ENCODE assay signal across 25 cellular contexts in the genomic region with DNA sequence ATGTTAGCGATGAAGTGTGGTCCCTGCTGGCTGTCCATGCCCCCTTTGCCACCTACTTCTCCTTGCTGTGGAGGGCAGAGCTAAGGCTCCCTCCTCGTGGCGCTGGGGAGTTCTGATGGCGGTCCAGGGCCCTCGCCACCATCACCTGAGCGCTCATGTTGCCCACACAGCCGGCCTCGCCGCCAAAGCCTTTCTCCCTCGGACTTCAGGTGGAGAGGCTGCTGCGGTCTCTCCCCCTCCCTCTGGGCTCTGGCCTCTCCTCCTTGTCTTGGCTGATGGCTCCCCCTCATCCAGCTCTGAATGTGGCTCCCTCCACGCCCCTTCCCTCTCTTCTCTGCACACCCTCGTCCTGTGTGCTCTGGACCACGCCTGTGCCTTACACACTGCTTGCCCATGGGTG. TPM values are rescaled to one million over a fixed set of nuclear protein-coding genes. Genes with fewer than 3 reads are reported as not detected.
A peak's percentile ranks its signal among the peaks of the same experiment; 100 is the strongest.
DNase-seq lines count a peak whose midpoint lies in the region; ATAC-seq and TF ChIP-seq lines count a peak whose summit lies in the region.
"Had no signal": no experiment of that assay in that cellular context is flagged by ENCODE, and none has a peak within 500 bp of the region (broad histone marks: within the 10 kb centered on the region; RNA-seq: fewer than 3 reads in every experiment).

No MANE protein-coding gene starts in this region.

- no peak overlapping the region for H3K4me3 Mint-ChIP-seq in activated CD4-positive, alpha-beta memory T cell treated with anti-CD3 and anti-CD28 coated beads, Interleukin-2, amount 10 ng/mL, durations not matched to agents 7 days and 5 days
- H3K4me3 Mint-ChIP-seq in activated CD4-positive, alpha-beta memory T cell treated with anti-CD3 and anti-CD28 coated beads for 36 hours: no peak overlapping the region
- H3K4me3 Mint-ChIP-seq in CD8-positive, alpha-beta memory T cell: peak overlapping the region in 2 of 7 donors; percentile 22 to 52
- no peak overlapping the region for H3K4me3 Mint-ChIP-seq in endodermal cell
- H3K4me3 Mint-ChIP-seq: activated T-helper 1 cell treated with anti-CD3 and anti-CD28 coated beads, Interleukin-12 subunit alpha, Interleukin-12 subunit beta, Interleukin-2, Interleukin-4 antibody, amounts not matched to agents 30 ng/mL and 10 ng/mL and 1 ng/mL, durations not matched to agents 14 hours and 24 hours and 36 hours had no signal

- peaks cover 14% of the 10 kb centered on the region for H3K27me3 Mint-ChIP-seq in activated CD4-positive, alpha-beta memory T cell treated with anti-CD3 and anti-CD28 coated beads, Interleukin-2, amount 10 ng/mL, durations not matched to agents 7 days and 5 days
- H3K27me3 Mint-ChIP-seq in activated CD4-positive, alpha-beta memory T cell treated with anti-CD3 and anti-CD28 coated beads for 36 hours: no peaks in the 10 kb centered on the region
- no peaks in the 10 kb centered on the region for H3K27me3 Mint-ChIP-seq in CD8-positive, alpha-beta memory T cell
- H3K27me3 Mint-ChIP-seq in endodermal cell (ENCODE audit: insufficient read depth): peaks cover 3% of the 10 kb centered on the region

- no peaks in the 10 kb centered on the region for H3K9me3 ChIP-seq in CD8-positive, alpha-beta memory T cell (ENCODE audit: low read length)
- H3K9me3 ChIP-seq in endodermal cell (ENCODE audit: control insufficient read depth, low read length) (peaks cover 6% of the 10 kb centered on the region), psoas muscle (no peaks in the 10 kb centered on the region), OCI-LY7 (ENCODE audit: low read length) (peaks cover 8% of the 10 kb centered on the region; the same call in 1 of the 2 replicates)
- H3K9me3 ChIP-seq in effector memory CD4-positive, alpha-beta T cell (ENCODE audit: control insufficient read depth, low read length): no peaks in the 10 kb centered on the region
- H3K9me3 ChIP-seq: ascending aorta, SJCRH30 had no signal

- intact Hi-C loops in activated CD4-positive, alpha-beta memory T cell treated with anti-CD3 and anti-CD28 coated beads for 36 hours (cut with micrococcal nuclease): loop anchor here (10.0 kb wide), 2 partner anchors 57 to 153 kb away; no protein-coding TSS in a partner anchor
- intact Hi-C loops in psoas muscle (cut with DNase I) (no loop called here), OCI-LY7 (cut with micrococcal nuclease; ENCODE audit: unreplicated experiment) (no loop called here)

- H3K4me1 ChIP-seq in CD8-positive, alpha-beta memory T cell (ENCODE audit: insufficient read depth, low read length): peaks cover 26% of the 10 kb centered on the region
- H3K4me1 ChIP-seq in endodermal cell (ENCODE audit: control insufficient read depth, insufficient read depth, low read length) (no peaks in the 10 kb centered on the region), psoas muscle (no peaks in the 10 kb centered on the region), OCI-LY7 (ENCODE audit: insufficient read depth, low read length, poor library complexity, severe bottlenecking) (peaks cover 35% of the 10 kb centered on the region)
- H3K4me1 ChIP-seq in effector memory CD4-positive, alpha-beta T cell (ENCODE audit: control insufficient read depth, insufficient read depth, low read length, poor library complexity, severe bottlenecking): peaks cover 5% of the 10 kb centered on the region
- H3K4me1 ChIP-seq: SJCRH30 had no signal

- no TSS peak for BruUV-seq in OCI-LY7 (replicated peaks; lab: Mats Ljungman, UMichigan)

- no peaks in the 10 kb centered on the region for H3K36me3 Mint-ChIP-seq in activated CD4-positive, alpha-beta memory T cell treated with anti-CD3 and anti-CD28 coated beads, Interleukin-2, amount 10 ng/mL, durations not matched to agents 7 days and 5 days (ENCODE audit: low read depth)
- H3K36me3 Mint-ChIP-seq in activated CD4-positive, alpha-beta memory T cell treated with anti-CD3 and anti-CD28 coated beads for 36 hours: no peaks in the 10 kb centered on the region
- H3K36me3 Mint-ChIP-seq in CD8-positive, alpha-beta memory T cell: no peaks in the 10 kb centered on the region
- no peaks in the 10 kb centered on the region for H3K36me3 Mint-ChIP-seq in endodermal cell (ENCODE audit: low read depth)

- H3K4me2 ChIP-seq in OCI-LY7 (ENCODE audit: low read length): no peak overlapping the region
- H3K4me2 ChIP-seq: A549, KMS-11 had no signal

- no peaks in the 10 kb centered on the region for H3K36me3 ChIP-seq in CD8-positive, alpha-beta memory T cell (ENCODE audit: insufficient read depth, low read length)
- no peaks in the 10 kb centered on the region for H3K36me3 ChIP-seq in endodermal cell (ENCODE audit: control insufficient read depth, insufficient read depth, low read length)
- H3K36me3 ChIP-seq in psoas muscle (ENCODE audit: insufficient read depth in 1 of 2, low read depth in 1 of 2): no peaks in the 10 kb centered on the region
- H3K36me3 ChIP-seq in OCI-LY7 (ENCODE audit: insufficient read depth, low read length): no peaks in the 10 kb centered on the region
- H3K36me3 ChIP-seq in effector memory CD4-positive, alpha-beta T cell (ENCODE audit: control insufficient read depth, insufficient read depth, low read length): no peaks in the 10 kb centered on the region
- H3K36me3 ChIP-seq: ascending aorta, SJCRH30 had no signal

- H3K79me2 ChIP-seq in OCI-LY7 (ENCODE audit: insufficient read depth, low read depth, low read length): peaks cover 18% of the 10 kb centered on the region; the same call in 1 of the 2 replicates

- H3K27me3 ChIP-seq in CD8-positive, alpha-beta memory T cell (ENCODE audit: insufficient read depth, low read length, poor library complexity, severe bottlenecking): no peaks in the 10 kb centered on the region
- no peaks in the 10 kb centered on the region for H3K27me3 ChIP-seq in endodermal cell (ENCODE audit: control insufficient read depth, insufficient read depth, low read length, poor library complexity, severe bottlenecking)
- H3K27me3 ChIP-seq in psoas muscle (ENCODE audit: insufficient read depth in 3 of 3, low read length in 2 of 3): no peaks in the 10 kb centered on the region
- no peaks in the 10 kb centered on the region for H3K27me3 ChIP-seq in effector memory CD4-positive, alpha-beta T cell (replicated peaks; ENCODE audit: control insufficient read depth, insufficient read depth, low read length, poor library complexity, severe bottlenecking)
- H3K27me3 ChIP-seq: ascending aorta, SJCRH30 had no signal

- peaks cover 26% of the 10 kb centered on the region for H3K4me1 Mint-ChIP-seq in activated CD4-positive, alpha-beta memory T cell treated with anti-CD3 and anti-CD28 coated beads, Interleukin-2, amount 10 ng/mL, durations not matched to agents 7 days and 5 days
- H3K4me1 Mint-ChIP-seq in activated CD4-positive, alpha-beta memory T cell treated with anti-CD3 and anti-CD28 coated beads for 36 hours (ENCODE audit: low read depth): peaks cover 21% of the 10 kb centered on the region
- peaks cover 29 to 38% (median 34%) of the 10 kb centered on the region in 3 donors for H3K4me1 Mint-ChIP-seq in CD8-positive, alpha-beta memory T cell
- H3K4me1 Mint-ChIP-seq in endodermal cell: no peaks in the 10 kb centered on the region

- H4K20me1 ChIP-seq in OCI-LY7 (ENCODE audit: insufficient read depth, low read length): no peaks in the 10 kb centered on the region

- H3K9me2 ChIP-seq in OCI-LY7 (ENCODE audit: insufficient read depth, low read length): no peaks in the 10 kb centered on the region

- no peak overlapping the region for H3K27ac ChIP-seq in CD8-positive, alpha-beta memory T cell (ENCODE audit: low read depth, low read length)
- H3K27ac ChIP-seq in endodermal cell (ENCODE audit: low read depth, low read length): no peak overlapping the region
- H3K27ac ChIP-seq in psoas muscle: no peak overlapping the region
- no peak overlapping the region for H3K27ac ChIP-seq in OCI-LY7 (ENCODE audit: low read depth, low read length, poor library complexity, severe bottlenecking)
- H3K27ac ChIP-seq in effector memory CD4-positive, alpha-beta T cell (ENCODE audit: insufficient read depth, low read length, poor library complexity, severe bottlenecking): no peak overlapping the region
- H3K27ac ChIP-seq: C4-2B, epithelial cell of prostate, KMS-11, SJCRH30 had no signal

- H2AFZ ChIP-seq in OCI-LY7 (ENCODE audit: low read length): no peak overlapping the region

- no peak overlapping the region for H3K4me3 ChIP-seq in CD8-positive, alpha-beta memory T cell (ENCODE audit: low read length)
- H3K4me3 ChIP-seq in endodermal cell (ENCODE audit: low read length): no peak overlapping the region
- no peak overlapping the region for H3K4me3 ChIP-seq in psoas muscle
- H3K4me3 ChIP-seq in OCI-LY7 (ENCODE audit: low read depth, low read length, poor library complexity, severe bottlenecking): no peak overlapping the region
- no peak overlapping the region for H3K4me3 ChIP-seq in effector memory CD4-positive, alpha-beta T cell (ENCODE audit: insufficient read depth, low read depth, low read length, poor library complexity, severe bottlenecking)
- H3K4me3 ChIP-seq: A549, ascending aorta, SJCRH30 had no signal

- no peak overlapping the region for H3K27ac Mint-ChIP-seq in activated CD4-positive, alpha-beta memory T cell treated with anti-CD3 and anti-CD28 coated beads, Interleukin-2, amount 10 ng/mL, durations not matched to agents 7 days and 5 days
- no peak overlapping the region for H3K27ac Mint-ChIP-seq in activated CD4-positive, alpha-beta memory T cell treated with anti-CD3 and anti-CD28 coated beads for 36 hours
- H3K27ac Mint-ChIP-seq in CD8-positive, alpha-beta memory T cell: peak overlapping the region; percentile 32 to 97 (median 91)
- no peak overlapping the region for H3K27ac Mint-ChIP-seq in endodermal cell
- H3K27ac Mint-ChIP-seq: activated T-helper 1 cell treated with anti-CD3 and anti-CD28 coated beads, Interleukin-12 subunit alpha, Interleukin-12 subunit beta, Interleukin-2, Interleukin-4 antibody, amounts not matched to agents 30 ng/mL and 10 ng/mL and 1 ng/mL, durations not matched to agents 14 hours and 24 hours and 36 hours; progenitor cell of endocrine pancreas had no signal

- H3K9me3 Mint-ChIP-seq in activated CD4-positive, alpha-beta memory T cell treated with anti-CD3 and anti-CD28 coated beads, Interleukin-2, amount 10 ng/mL, durations not matched to agents 7 days and 5 days: peaks cover 8% of the 10 kb centered on the region
- H3K9me3 Mint-ChIP-seq in activated CD4-positive, alpha-beta memory T cell treated with anti-CD3 and anti-CD28 coated beads for 36 hours: no peaks in the 10 kb centered on the region
- no peaks in the 10 kb centered on the region for H3K9me3 Mint-ChIP-seq in CD8-positive, alpha-beta memory T cell
- H3K9me3 Mint-ChIP-seq in endodermal cell: no peaks in the 10 kb centered on the region
- H3K9me3 Mint-ChIP-seq: activated T-helper 1 cell treated with anti-CD3 and anti-CD28 coated beads, Interleukin-12 subunit alpha, Interleukin-12 subunit beta, Interleukin-2, Interleukin-4 antibody, amounts not matched to agents 30 ng/mL and 10 ng/mL and 1 ng/mL, durations not matched to agents 14 hours and 24 hours and 36 hours had no signal

- no peak for TF ChIP-seq CTCF in endodermal cell (conservative IDR thresholded peaks at IDR 0.05)
- no peak for TF ChIP-seq CTCF in psoas muscle (IDR thresholded peaks at IDR 0.05)
- no peak for TF ChIP-seq CTCF in OCI-LY7 (conservative IDR thresholded peaks at IDR 0.05; ENCODE audit: low read length)

- CTCF ChIA-PET in activated CD4-positive, alpha-beta memory T cell treated with anti-CD3 and anti-CD28 coated beads, Interleukin-2, amount 10 ng/mL, durations not matched to agents 7 days and 5 days (lab: Charles Lee): no interaction called here
- CTCF ChIA-PET in activated CD4-positive, alpha-beta memory T cell treated with anti-CD3 and anti-CD28 coated beads for 36 hours (lab: Charles Lee): no interaction called here
- CTCF ChIA-PET in CD8-positive, alpha-beta memory T cell (lab: Charles Lee): interaction anchor here (1.6 kb wide), 1 partner anchor 158 kb away, joined by 4 read pairs; no protein-coding TSS in a partner anchor
- CTCF ChIA-PET in OCI-LY7 (lab: Charles Lee; ENCODE audit: unreplicated experiment): no interaction called here

- POLR2A ChIA-PET in activated CD4-positive, alpha-beta memory T cell treated with anti-CD3 and anti-CD28 coated beads, Interleukin-2, amount 10 ng/mL, durations not matched to agents 7 days and 5 days (lab: Charles Lee): interaction anchor here (0.9 kb wide), 1 partner anchor 14 kb away, joined by 3 read pairs; a partner anchor contains a TSS
- POLR2A ChIA-PET in activated CD4-positive, alpha-beta memory T cell treated with anti-CD3 and anti-CD28 coated beads for 36 hours (lab: Charles Lee): no interaction called here
- POLR2A ChIA-PET in CD8-positive, alpha-beta memory T cell (lab: Charles Lee): no interaction called here
- POLR2A ChIA-PET in OCI-LY7 (lab: Charles Lee): interaction anchor here (0.7 to 0.9 kb wide), 2 partner anchors 22 to 317 kb away, joined by 3 to 4 read pairs; no protein-coding TSS in a partner anchor

- WGBS in endodermal cell (ENCODE audit: insufficient coverage in 1 of 2, insufficient read length in 1 of 2), 2 experiments: 89 to 91% methylated on average over 10 to 14 of the region's 14 CpGs
- WGBS in psoas muscle, 3 donors: 88 to 91% (median 91%) methylated on average over 14 of the region's 14 CpGs

- peak; percentile 9 for DNase-seq in activated CD4-positive, alpha-beta memory T cell treated with anti-CD3 and anti-CD28 coated beads, Interleukin-2, amount 10 ng/mL, durations not matched to agents 7 days and 5 days
- DNase-seq in activated CD4-positive, alpha-beta memory T cell treated with anti-CD3 and anti-CD28 coated beads for 36 hours: no peak
- DNase-seq in CD8-positive, alpha-beta memory T cell: no peak
- peak; percentile 16 for DNase-seq in endodermal cell
- DNase-seq in psoas muscle: peak; percentile 6 to 24
- DNase-seq in OCI-LY7 (ENCODE audit: low spot score): no peak
- no peak for DNase-seq in effector memory CD4-positive, alpha-beta T cell
- DNase-seq: DMS79; foreskin melanocyte; HCEC 1CT; NCI-H1048; NCI-H2081 treated with DMSO at 0.1 percent for 48 hours; NCI-H524; SJCRH30; stimulated activated naive CD8-positive, alpha-beta T cell treated with anti-CD3 and anti-CD28 coated beads, Interleukin-15, Interleukin-2, amounts not matched to agents 100 U/mL and 50 U/mL, for 24 hours; T-helper 9 cell; trophoblast cell had no signal

- H3K9ac ChIP-seq in endodermal cell (ENCODE audit: extremely low read depth, low read length, poor library complexity, severe bottlenecking): no peak overlapping the region
- H3K9ac ChIP-seq: KMS-11 had no signal

- ATAC-seq in psoas muscle: no peak
- ATAC-seq in HG02973 (IDR thresholded peaks at IDR 0.05; ENCODE audit: unreplicated experiment): no peak
- ATAC-seq: A549; stimulated activated naive CD8-positive, alpha-beta T cell treated with anti-CD3 and anti-CD28 coated beads, Interleukin-15, Interleukin-2, amounts not matched to agents 100 U/mL and 50 U/mL, for 24 hours had no signal

RNA-seq across cellular contexts. Expression of a gene that starts 14.5 kb away (rescaled TPM):
- 10 to 100 TPM; 68.7 to 71.4 TPM for total RNA-seq in activated CD4-positive, alpha-beta memory T cell treated with anti-CD3 and anti-CD28 coated beads, Interleukin-2, amount 10 ng/mL, durations not matched to agents 7 days and 5 days
- 10 to 100 TPM; 48.4 to 51.4 TPM for total RNA-seq in activated CD4-positive, alpha-beta memory T cell treated with anti-CD3 and anti-CD28 coated beads for 36 hours
- 100 to 1,000 TPM in 1 of 2 experiments, 10 to 100 TPM in 1; 92.5 to 101 TPM for total RNA-seq in CD8-positive, alpha-beta memory T cell
- 95.9 TPM for polyA plus RNA-seq in CD8-positive, alpha-beta memory T cell
- 100 to 1,000 TPM in 1 of 2 donors, 10 to 100 TPM in 1; 78.5 to 124 TPM for total RNA-seq in endodermal cell
- 72.3 TPM for polyA plus RNA-seq in endodermal cell (2013, experiment 1 of 2)
- 67.4 TPM for polyA plus RNA-seq in endodermal cell (2013, experiment 2 of 2)
- total RNA-seq in psoas muscle: 1 to 10 TPM; 4.7 to 6.2 (median 6.1) TPM
- polyA plus RNA-seq in psoas muscle: 1 to 10 TPM; 2.4 to 4.2 (median 3.4) TPM
- total RNA-seq in OCI-LY7 (2014; rRNA removed; shearing (Covaris generic)): 47.7 and 69.1 TPM in 2 replicates
- 57.3 and 63.6 TPM in 2 replicates for total RNA-seq in OCI-LY7 (2022)

Comparison
In these comparisons a context has a peak if more than half of its experiments do, and no peak if none do; other contexts are left out.
1. DNase-seq: peak in activated CD4-positive, alpha-beta memory T cell treated with anti-CD3 and anti-CD28 coated beads, Interleukin-2, amount 10 ng/mL, durations not matched to agents 7 days and 5 days (single experiment), endodermal cell (single experiment) and psoas muscle (2 of 2); none in activated CD4-positive, alpha-beta memory T cell treated with anti-CD3 and anti-CD28 coated beads for 36 hours (single experiment), CD8-positive, alpha-beta memory T cell (0 of 5), OCI-LY7 (single experiment) and effector memory CD4-positive, alpha-beta T cell (0 of 3).
2. POLR2A ChIA-PET loops: an anchor here in activated CD4-positive, alpha-beta memory T cell treated with anti-CD3 and anti-CD28 coated beads, Interleukin-2, amount 10 ng/mL, durations not matched to agents 7 days and 5 days (0.9 kb wide) and OCI-LY7 (0.7 to 0.9 kb wide); none called in activated CD4-positive, alpha-beta memory T cell treated with anti-CD3 and anti-CD28 coated beads for 36 hours and CD8-positive, alpha-beta memory T cell.
3. H3K27ac Mint-ChIP-seq: peak in CD8-positive, alpha-beta memory T cell (8 of 8); none in activated CD4-positive, alpha-beta memory T cell treated with anti-CD3 and anti-CD28 coated beads, Interleukin-2, amount 10 ng/mL, durations not matched to agents 7 days and 5 days (single experiment), activated CD4-positive, alpha-beta memory T cell treated with anti-CD3 and anti-CD28 coated beads for 36 hours (single experiment) and endodermal cell (single experiment).
4. RNA of a gene that starts 14.5 kb away (total RNA-seq): 78.5 to 124 TPM in endodermal cell, 92.5 to 101 TPM in CD8-positive, alpha-beta memory T cell, 68.7 to 71.4 TPM in activated CD4-positive, alpha-beta memory T cell treated with anti-CD3 and anti-CD28 coated beads, Interleukin-2, amount 10 ng/mL, durations not matched to agents 7 days and 5 days, 47.7 to 69.1 TPM in OCI-LY7 and 48.4 to 51.4 TPM in activated CD4-positive, alpha-beta memory T cell treated with anti-CD3 and anti-CD28 coated beads for 36 hours; 4.7 to 6.2 TPM in psoas muscle; every median in the first group is over 4 times any median in the second.